22 cellular contexts compared by ENCODE assay signal in the genomic region with DNA sequence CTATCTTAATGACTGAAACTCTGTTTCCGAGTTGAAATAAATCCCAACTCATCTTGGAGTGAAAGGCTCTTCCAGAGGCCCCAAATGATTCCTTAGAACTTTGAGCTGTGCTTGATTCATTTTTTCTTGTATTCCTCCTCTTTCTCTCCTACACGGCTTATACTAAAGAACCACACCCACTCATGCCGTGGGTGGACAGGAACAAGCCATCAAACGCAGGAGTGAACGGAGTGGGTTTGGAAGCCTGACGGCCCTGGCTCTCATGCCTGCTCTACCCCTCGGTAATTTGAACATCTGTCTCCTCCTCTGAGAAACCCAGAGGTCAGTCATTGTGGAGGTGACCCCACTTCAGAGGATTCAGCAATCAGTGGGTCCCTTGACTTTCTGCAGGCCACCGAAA.
A peak's percentile ranks its signal among the peaks of the same experiment; 100 is the strongest.
DNase-seq lines count a peak whose midpoint lies in the region; ATAC-seq, FAIRE-seq and TF ChIP-seq lines count a peak whose summit lies in the region.
"Had no signal": no experiment of that assay in that cellular context is flagged by ENCODE, and none has a peak within 500 bp of the region (broad histone marks: within the 10 kb centered on the region; RNA-seq: fewer than 3 reads in every experiment).

No MANE protein-coding gene starts in this region.

- DNase-seq in right lobe of liver (no peak), HepG2 (ENCODE audit: low spot score) (no peak), mesendoderm (no peak), putamen (ENCODE audit: low spot score) (peak; percentile 31), NCI-H2081 treated with DMSO at 0.1 percent for 48 hours (lab: John Stamatoyannopoulos, UW) (no peak), MM.1S (no peak), NCI-H2227 treated with DMSO at 0.1 percent for 48 hours (lab: John Stamatoyannopoulos, UW) (no peak)
- DNase-seq: DMS 273 treated with DMSO at 0.1 percent for 48 hours, GDM1, HFFc6, MG63, NCI-H1092 treated with DMSO at 0.1 percent for 48 hours, NCI-H1694, NCI-H2107, NCI-H226, NCI-H526, SHP77 had no signal

- in situ Hi-C loops in HepG2 (cut with HindIII; ENCODE audit: extremely low pct_ligation_motif_present, low pct_unique_long_range_greater_than_20kb) = no loop called here

- no peak overlapping the region for H3K56ac ChIP-seq in mesendoderm (ENCODE audit: low read length)

- CTCF ChIA-PET in HepG2 (lab: Yijun Ruan, JAX; ENCODE audit: low intra/inter-chr PET ratio, low total read pairs) = no interaction called here

- no peak overlapping the region for H4K8ac ChIP-seq in mesendoderm (ENCODE audit: low read depth, low read length)

- TF ChIP-seq EP300 in HepG2 (IDR thresholded peaks at IDR 0.05; ENCODE audit: low read depth in 2 of 2, low read length in 2 of 2) = no peak
- no peak for TF ChIP-seq EP300 in HepG2 (CRISPR knock-in tag; IDR thresholded peaks at IDR 0.05; ENCODE audit: borderline replicate concordance)

- no peaks in the 10 kb centered on the region for H4K20me1 ChIP-seq in HepG2 (ENCODE audit: insufficient read depth, low read length)
- H4K20me1 ChIP-seq in MM.1S (ENCODE audit: insufficient read depth, low read length) = no peaks in the 10 kb centered on the region

- no peaks in the 10 kb centered on the region for H3K9me2 ChIP-seq in MM.1S (replicated peaks; ENCODE audit: insufficient read depth, low read length)

- no peaks in the 10 kb centered on the region for H3K36me3 ChIP-seq in right lobe of liver
- no peaks in the 10 kb centered on the region for H3K36me3 ChIP-seq in HepG2 (replicated peaks in 1 of 2; ENCODE audit: control insufficient read depth in 1 of 2, insufficient read depth in 2 of 2, low read length in 2 of 2)
- H3K36me3 ChIP-seq in mesendoderm (ENCODE audit: control insufficient read depth, insufficient read depth, low read length) = no peaks in the 10 kb centered on the region
- no peaks in the 10 kb centered on the region for H3K36me3 ChIP-seq in MM.1S (replicated peaks; ENCODE audit: insufficient read depth, low read length)
- H3K36me3 ChIP-seq: MG63 had no signal

- no peak overlapping the region for H2BK120ac ChIP-seq in mesendoderm (ENCODE audit: low read depth, low read length)

- H3K79me2 ChIP-seq in HepG2 (ENCODE audit: insufficient read depth, low read length) (no peaks in the 10 kb centered on the region), mesendoderm (ENCODE audit: control insufficient read depth, insufficient read depth, low read length) (no peaks in the 10 kb centered on the region), MM.1S (ENCODE audit: low read length) (no peaks in the 10 kb centered on the region)

- peak overlapping the region; percentile 25 for H3K23ac ChIP-seq in mesendoderm (ENCODE audit: low read length)

- intact Hi-C loops in right lobe of liver (cut with DNase I) (no loop called here), HepG2 (cut with micrococcal nuclease; ENCODE audit: unreplicated experiment) (no loop called here)

- POLR2A ChIA-PET in HepG2 (lab: Yijun Ruan, JAX) = no interaction called here

- TF ChIP-seq RAD21 in HepG2 (CRISPR knock-in tag; IDR thresholded peaks at IDR 0.05) = no peak

- H2BK5ac ChIP-seq in mesendoderm (ENCODE audit: low read length) = no peak overlapping the region

- H3K18ac ChIP-seq in mesendoderm (ENCODE audit: low read length) = no peak overlapping the region

- no peak overlapping the region for H2BK15ac ChIP-seq in mesendoderm (replicated peaks; ENCODE audit: low read depth)

- no TSS peak for BruUV-seq in HepG2 (replicated peaks; lab: Mats Ljungman, UMichigan)

- H3K9me3 ChIP-seq in right lobe of liver (no peaks in the 10 kb centered on the region), HepG2 (ENCODE audit: low read length) (peaks cover 8% of the 10 kb centered on the region; the same call in 1 of the 2 replicates), MM.1S (replicated peaks; ENCODE audit: insufficient read depth, low read length) (no peaks in the 10 kb centered on the region)
- H3K9me3 ChIP-seq: MG63 had no signal

- H3K4me1 ChIP-seq in right lobe of liver = no peaks in the 10 kb centered on the region
- no peaks in the 10 kb centered on the region for H3K4me1 ChIP-seq in HepG2 (ENCODE audit: insufficient read depth, low read length)
- peaks cover 2% of the 10 kb centered on the region for H3K4me1 ChIP-seq in mesendoderm (ENCODE audit: control insufficient read depth, low read depth, low read length)
- no peaks in the 10 kb centered on the region for H3K4me1 ChIP-seq in MM.1S (ENCODE audit: low read length)

- no peak overlapping the region for H4K5ac ChIP-seq in mesendoderm (ENCODE audit: low read length)

- no peak overlapping the region for H3K4me3 ChIP-seq in right lobe of liver
- H3K4me3 ChIP-seq in HepG2 (replicated peaks in 1 of 3; ENCODE audit: insufficient read depth in 1 of 3, low read depth in 2 of 3, low read length in 3 of 3) = no peak overlapping the region
- H3K4me3 ChIP-seq in mesendoderm (ENCODE audit: low read length) = no peak overlapping the region
- H3K4me3 ChIP-seq in MM.1S (ENCODE audit: low read length) = no peak overlapping the region
- H3K4me3 ChIP-seq: GM12878, MG63 had no signal

- WGBS in right lobe of liver (ENCODE audit: insufficient coverage, low coverage, low lambda C conversion rate, missing lambda C conversion rate) = 26% methylated on average over 7 of the region's 8 CpGs
- WGBS in HepG2 (ENCODE audit: low lambda C conversion rate) = 4% methylated on average over 8 of the region's 8 CpGs
- no CpG with 5 or more reads among the region's 8 CpGs for WGBS in mesendoderm (ENCODE audit: extremely low coverage, insufficient coverage, low lambda C conversion rate)

- no peak for FAIRE-seq in HepG2 (lab: Jason Lieb, UNC)
- FAIRE-seq: A204.1, GM12878, GM18507, H54 had no signal

- no peak overlapping the region for H2AFZ ChIP-seq in HepG2 (ENCODE audit: low read length)
- no peak overlapping the region for H2AFZ ChIP-seq in MM.1S (ENCODE audit: low read length)

- H3K27me3 ChIP-seq in right lobe of liver (no peaks in the 10 kb centered on the region), HepG2 (ENCODE audit: control insufficient read depth in 1 of 2, insufficient read depth in 2 of 2, low read length in 2 of 2) (no peaks in the 10 kb centered on the region), mesendoderm (ENCODE audit: insufficient read depth, low read length, poor library complexity) (no peaks in the 10 kb centered on the region), MM.1S (replicated peaks; ENCODE audit: insufficient read depth, low read length) (no peaks in the 10 kb centered on the region)
- H3K27me3 ChIP-seq: MG63 had no signal

- no peak overlapping the region for H2AK5ac ChIP-seq in mesendoderm (ENCODE audit: low read length)

- H3K27ac ChIP-seq in right lobe of liver (peak overlapping the region in 2 of 3 donors; percentile 2 to 9), HepG2 (ENCODE audit: extremely low read length, insufficient read depth, low read length) (no peak overlapping the region), mesendoderm (ENCODE audit: low read depth, low read length) (no peak overlapping the region), MM.1S (ENCODE audit: low read length) (no peak overlapping the region)
- H3K27ac ChIP-seq: C4-2B had no signal

- no peak overlapping the region for H3K4ac ChIP-seq in mesendoderm (ENCODE audit: low read depth, low read length)

- no peaks in the 10 kb centered on the region for H3F3A ChIP-seq in MM.1S (ENCODE audit: insufficient read depth, low read length)

- ATAC-seq in right lobe of liver (no peak), HepG2 (no peak)
- ATAC-seq: GM12878 had no signal

- no peaks in the 10 kb centered on the region for H3K79me1 ChIP-seq in mesendoderm (ENCODE audit: low read length)

- H3K9ac ChIP-seq in HepG2 (ENCODE audit: insufficient read depth, low read depth, low read length) = no peak overlapping the region
- no peak overlapping the region for H3K9ac ChIP-seq in mesendoderm (ENCODE audit: low read length)
- no peak overlapping the region for H3K9ac ChIP-seq in MM.1S (ENCODE audit: low read length)

- TF ChIP-seq POLR2A in right lobe of liver (IDR thresholded peaks at IDR 0.05) (no peak), HepG2 (IDR thresholded peaks at IDR 0.05; ENCODE audit: insufficient read depth in 1 of 2, low read depth in 2 of 2, low read length in 2 of 2) (no peak)

- TF ChIP-seq CTCF in right lobe of liver (IDR thresholded peaks at IDR 0.05) = no peak
- TF ChIP-seq CTCF in HepG2 (CRISPR knock-in tag; IDR thresholded peaks at IDR 0.05) = no peak
- no peak for TF ChIP-seq CTCF in MM.1S (IDR thresholded peaks at IDR 0.05; ENCODE audit: low read length)

- no peak overlapping the region for H3K4me2 ChIP-seq in HepG2 (ENCODE audit: low read depth, low read length)
- H3K4me2 ChIP-seq in mesendoderm (ENCODE audit: low read length) = no peak overlapping the region
- H3K4me2 ChIP-seq in MM.1S (ENCODE audit: low read depth, low read length) = no peak overlapping the region

TF ChIP-seq in HepG2, 621 proteins besides CTCF, POLR2A, EP300 and RAD21 (continues in another document):
- TF ChIP-seq FUBP1 (CRISPR knock-in tag; IDR thresholded peaks at IDR 0.05; ENCODE audit: borderline replicate concordance) (no peak), ADNP (CRISPR knock-in tag; IDR thresholded peaks at IDR 0.05) (no peak), CBX1 (IDR thresholded peaks at IDR 0.05; ENCODE audit: low read depth) (no peak)

Comparison
In these comparisons a context has a peak if more than half of its experiments do, and no peak if none do; other contexts are left out.
1. H3K27ac ChIP-seq: peak in right lobe of liver (2 of 3); none in HepG2 (single experiment), mesendoderm (single experiment) and MM.1S (single experiment).